ENCODE assay signal across 8 cellular contexts in the genomic region with DNA sequence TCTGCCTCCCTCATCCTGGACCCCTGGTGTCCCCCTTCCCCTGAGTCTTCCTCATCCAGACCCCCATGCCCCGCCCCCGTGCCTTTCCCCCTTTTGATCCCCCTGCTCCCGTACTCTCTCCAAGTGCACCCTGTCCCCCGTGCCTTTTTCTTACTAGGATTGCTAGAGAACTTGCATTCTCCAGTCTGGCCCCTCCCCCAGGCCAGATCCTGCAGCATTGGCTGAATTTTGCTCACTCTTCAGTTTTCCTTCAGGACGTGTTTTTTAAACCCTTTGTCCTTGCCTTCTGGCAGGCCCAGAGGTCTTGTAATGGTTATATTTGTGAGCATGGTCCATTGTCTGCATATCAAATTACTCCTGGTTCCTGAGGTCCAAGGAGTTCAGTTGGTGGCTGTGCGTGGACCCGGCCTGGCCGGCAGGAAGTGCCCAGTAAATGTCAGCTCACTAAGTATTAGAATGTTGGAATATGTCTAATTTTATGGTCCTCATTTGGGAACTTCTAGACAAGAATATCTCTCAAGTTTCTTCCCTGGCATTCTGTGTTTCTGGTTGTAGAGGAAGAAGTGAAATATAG. TPM values are rescaled to one million over a fixed set of nuclear protein-coding genes. Genes with fewer than 3 reads are reported as not detected.
A peak's percentile ranks its signal among the peaks of the same experiment; 100 is the strongest.
DNase-seq lines count a peak whose midpoint lies in the region; ATAC-seq, FAIRE-seq and TF ChIP-seq lines count a peak whose summit lies in the region.

No MANE protein-coding gene starts in this region.

- peaks cover 34% of the 10 kb centered on the region for H3K36me3 ChIP-seq in endodermal cell (ENCODE audit: control insufficient read depth, insufficient read depth, low read length)

- H3K4me3 ChIP-seq in GM08714 (ENCODE audit: low read length) (peak overlapping the region; percentile 89), endodermal cell (ENCODE audit: low read length) (peak overlapping the region; percentile 95)

- peak overlapping the region; percentile 85 for H3K4me3 Mint-ChIP-seq in endodermal cell
- H3K4me3 Mint-ChIP-seq in naive thymus-derived CD8-positive, alpha-beta T cell = peak overlapping the region; percentile 91 to 98 (median 94)

- H3K4me1 Mint-ChIP-seq in endodermal cell = peaks cover 12% of the 10 kb centered on the region
- H3K4me1 Mint-ChIP-seq in naive thymus-derived CD8-positive, alpha-beta T cell = peaks cover 6 to 28% (median 22%) of the 10 kb centered on the region in 4 donors

- ATAC-seq in naive thymus-derived CD8-positive, alpha-beta T cell = no peak

- 10 to 29% methylated on average over 2 to 6 of the region's 8 CpGs for WGBS in endodermal cell (ENCODE audit: insufficient coverage in 1 of 2, insufficient read length in 1 of 2), 2 experiments

- peaks cover 2% of the 10 kb centered on the region for H3K9me3 Mint-ChIP-seq in endodermal cell
- no peaks in the 10 kb centered on the region for H3K9me3 Mint-ChIP-seq in naive thymus-derived CD8-positive, alpha-beta T cell

- DNase-seq in RKO (ENCODE audit: low spot score) = peak; percentile 55
- DNase-seq in endodermal cell = no peak
- DNase-seq in naive thymus-derived CD8-positive, alpha-beta T cell = peak in 1 of 10 donors; percentile 9
- DNase-seq in CD1c-positive myeloid dendritic cell (ENCODE audit: extremely low spot score) = no peak
- DNase-seq in T-helper 9 cell = no peak
- DNase-seq in urothelium cell line (ENCODE audit: low spot score) = no peak
- no peak for DNase-seq in ACHN

- peaks cover 7% of the 10 kb centered on the region for H3K4me1 ChIP-seq in endodermal cell (ENCODE audit: control insufficient read depth, insufficient read depth, low read length)

- FAIRE-seq in urothelium cell line (lab: Jason Lieb, UNC) = no peak

- in situ Hi-C loops in ACHN (cut with HindIII; ENCODE audit: low pct_ligation_motif_present, low pct_unique_long_range_greater_than_20kb, low sequenced_read_pairs) = no loop called here

- no peaks in the 10 kb centered on the region for H3K9me3 ChIP-seq in endodermal cell (ENCODE audit: control insufficient read depth, low read length)

- H3K27me3 ChIP-seq in endodermal cell (ENCODE audit: control insufficient read depth, insufficient read depth, low read length, poor library complexity, severe bottlenecking) = no peaks in the 10 kb centered on the region

- TF ChIP-seq CTCF in endodermal cell (conservative IDR thresholded peaks at IDR 0.05) = no peak

- peak overlapping the region; percentile 63 for H3K27ac ChIP-seq in endodermal cell (ENCODE audit: low read depth, low read length)

- peak overlapping the region; percentile 73 for H3K9ac ChIP-seq in endodermal cell (ENCODE audit: extremely low read depth, low read length, poor library complexity, severe bottlenecking)

- H3K36me3 Mint-ChIP-seq in endodermal cell (ENCODE audit: low read depth) = peaks cover 23% of the 10 kb centered on the region
- peaks cover 0 to 24% (median 0%) of the 10 kb centered on the region in 3 donors for H3K36me3 Mint-ChIP-seq in naive thymus-derived CD8-positive, alpha-beta T cell

- peak overlapping the region; percentile 83 for H3K27ac Mint-ChIP-seq in endodermal cell
- peak overlapping the region; percentile 88 to 99 (median 97) for H3K27ac Mint-ChIP-seq in naive thymus-derived CD8-positive, alpha-beta T cell

- no peaks in the 10 kb centered on the region for H3K27me3 Mint-ChIP-seq in endodermal cell (ENCODE audit: insufficient read depth)
- peaks cover 0 to 1% (median 0%) of the 10 kb centered on the region in 5 donors for H3K27me3 Mint-ChIP-seq in naive thymus-derived CD8-positive, alpha-beta T cell

- POLR2A ChIA-PET in naive thymus-derived CD8-positive, alpha-beta T cell (lab: Charles Lee) = interaction anchor here (0.5 to 7.4 kb wide), 6 partner anchors 16 to 426 kb away, joined by 3 to 50 read pairs (median 6); partner anchors contain the start of genes ENDOG, ZDHHC12 and ZER1

RNA-seq across cellular contexts. Expression of gene TBC1D13, which starts 0.6 kb away (rescaled TPM):
- total RNA-seq in endodermal cell = 10 to 100 TPM; 30.2 to 34.3 TPM
- 30.9 TPM for polyA plus RNA-seq in endodermal cell (2013, experiment 1 of 2)
- 27.1 TPM for polyA plus RNA-seq in endodermal cell (2013, experiment 2 of 2)
- 10 to 100 TPM; 29.9 to 36.3 TPM for total RNA-seq in naive thymus-derived CD8-positive, alpha-beta T cell
- polyA plus RNA-seq in naive thymus-derived CD8-positive, alpha-beta T cell = 10 to 100 TPM; 20.2 to 34.8 (median 22.2) TPM

RNA-seq across cellular contexts. Expression of gene ZER1, which starts 15.9 kb away (rescaled TPM):
- total RNA-seq in endodermal cell = 10 to 100 TPM; 33.0 to 33.8 TPM
- 23.8 TPM for polyA plus RNA-seq in endodermal cell (2013, experiment 1 of 2)
- polyA plus RNA-seq in endodermal cell (2013, experiment 2 of 2) = 22.5 TPM
- total RNA-seq in naive thymus-derived CD8-positive, alpha-beta T cell = 10 to 100 TPM; 49.1 to 50.3 TPM
- 10 to 100 TPM; 34.7 to 46.9 (median 45.7) TPM for polyA plus RNA-seq in naive thymus-derived CD8-positive, alpha-beta T cell

RNA-seq across cellular contexts. Expression of gene ENDOG, which starts 30.6 kb away (rescaled TPM):
- 10 to 100 TPM; 15.5 to 15.7 TPM for total RNA-seq in endodermal cell
- polyA plus RNA-seq in endodermal cell (2013, experiment 1 of 2) = 13.1 TPM
- polyA plus RNA-seq in endodermal cell (2013, experiment 2 of 2) = 11.5 TPM
- total RNA-seq in naive thymus-derived CD8-positive, alpha-beta T cell = 10 to 100 TPM; 15.0 to 15.8 TPM
- 10 to 100 TPM; 16.3 to 34.0 (median 19.0) TPM for polyA plus RNA-seq in naive thymus-derived CD8-positive, alpha-beta T cell

RNA-seq across cellular contexts. Expression of gene SPOUT1, which starts 41.9 kb away (rescaled TPM):
- 10 to 100 TPM; 66.9 to 86.5 TPM for total RNA-seq in endodermal cell
- 39.4 TPM for polyA plus RNA-seq in endodermal cell (2013, experiment 1 of 2)
- 25.4 TPM for polyA plus RNA-seq in endodermal cell (2013, experiment 2 of 2)
- total RNA-seq in naive thymus-derived CD8-positive, alpha-beta T cell = 10 to 100 TPM; 60.4 to 67.1 TPM
- polyA plus RNA-seq in naive thymus-derived CD8-positive, alpha-beta T cell = 10 to 100 TPM; 46.7 to 55.6 (median 50.0) TPM
